In genomic region chr13:74135306-74136088, GRCh38 we compare ENCODE assay signal across 8 cellular contexts. TPM values are rescaled to one million over a fixed set of nuclear protein-coding genes. Genes with fewer than 3 reads are reported as not detected.
DNase-seq lines count a peak whose midpoint lies in the region; ATAC-seq, FAIRE-seq and TF ChIP-seq lines count a peak whose summit lies in the region.

No MANE protein-coding gene starts in this region.

- H3K27me3 ChIP-seq in colonic mucosa (no peaks in the 10 kb centered on the region), left lung (peaks cover 0 to 61% of the 10 kb centered on the region in 2 donors)

- intact Hi-C loops in colonic mucosa (cut with DNase I) (loop anchor here (10.0 kb wide), 2 partner anchors 149 to 371 kb away; no protein-coding TSS in a partner anchor), left lung (cut with DNase I) (no loop called here)

- no peak for TF ChIP-seq CTCF in colonic mucosa (IDR thresholded peaks at IDR 0.05)
- no peak for TF ChIP-seq CTCF in left lung (IDR thresholded peaks at IDR 0.05)

- H3K9ac ChIP-seq in colonic mucosa (ENCODE audit: low read depth in 2 of 2, low read length in 2 of 2): peak overlapping the region; percentile 87 to 96

- H3K9me3 ChIP-seq in colonic mucosa (no peaks in the 10 kb centered on the region), left lung (no peaks in the 10 kb centered on the region)

- H3K36me3 ChIP-seq in colonic mucosa (no peaks in the 10 kb centered on the region), left lung (no peaks in the 10 kb centered on the region)

- ATAC-seq in HG02885 (IDR thresholded peaks at IDR 0.05; ENCODE audit: poor library complexity, unreplicated experiment): peak; percentile 54
- ATAC-seq in left lung: peak; percentile 64

- no peaks in the 10 kb centered on the region for H3K4me1 ChIP-seq in colonic mucosa
- peaks cover 0 to 30% of the 10 kb centered on the region in 2 donors for H3K4me1 ChIP-seq in left lung

- H3K27ac ChIP-seq in colonic mucosa: peak overlapping the region; percentile 92
- peak overlapping the region; percentile 83 to 94 for H3K27ac ChIP-seq in left lung

- H3K4me3 ChIP-seq in colonic mucosa (peak overlapping the region; percentile 74), left lung (peak overlapping the region; percentile 73 to 82)

- DNase-seq in 8988T: peak; percentile 44
- DNase-seq in GM18507 (ENCODE audit: extremely low spot score, insufficient read length, low read depth): peak; percentile 35
- DNase-seq in NCI-H2029 (lab: John Stamatoyannopoulos, UW): peak; percentile 42
- peak; percentile 76 for DNase-seq in activated CD4-positive, CD25-positive, alpha-beta regulatory T cell treated with anti-CD3 and anti-CD28 coated beads, Interleukin-2, amount 50 U/mL, for 72 hours
- peak; percentile 74 for DNase-seq in colonic mucosa
- peak; percentile 70 to 86 for DNase-seq in left lung
- DNase-seq in stimulated activated CD4-positive, alpha-beta T cell treated with anti-CD3 and anti-CD28 coated beads, Interleukin-4, amount 100 ng/mL, for 24 hours: peak; percentile 58

- peak; percentile 96 for FAIRE-seq in GM18507 (lab: Jason Lieb, UNC)

RNA-seq across cellular contexts. Expression of gene KLF12, which starts 1.3 kb away (rescaled TPM):
- total RNA-seq in colonic mucosa (1 to 10 TPM; 5.1 to 6.3 TPM), left lung (10 to 100 TPM in 1 of 2 donors, 1 to 10 TPM in 1; 7.8 to 12.2 TPM)

Comparison
In these comparisons a context has a peak if more than half of its experiments do, and no peak if none do; other contexts are left out.
1. Peak in every context shown above with its lines: DNase-seq, ATAC-seq, H3K4me3 ChIP-seq and H3K27ac ChIP-seq.